Comparison of ENCODE assay signal across 8 cellular contexts in the genomic region with DNA sequence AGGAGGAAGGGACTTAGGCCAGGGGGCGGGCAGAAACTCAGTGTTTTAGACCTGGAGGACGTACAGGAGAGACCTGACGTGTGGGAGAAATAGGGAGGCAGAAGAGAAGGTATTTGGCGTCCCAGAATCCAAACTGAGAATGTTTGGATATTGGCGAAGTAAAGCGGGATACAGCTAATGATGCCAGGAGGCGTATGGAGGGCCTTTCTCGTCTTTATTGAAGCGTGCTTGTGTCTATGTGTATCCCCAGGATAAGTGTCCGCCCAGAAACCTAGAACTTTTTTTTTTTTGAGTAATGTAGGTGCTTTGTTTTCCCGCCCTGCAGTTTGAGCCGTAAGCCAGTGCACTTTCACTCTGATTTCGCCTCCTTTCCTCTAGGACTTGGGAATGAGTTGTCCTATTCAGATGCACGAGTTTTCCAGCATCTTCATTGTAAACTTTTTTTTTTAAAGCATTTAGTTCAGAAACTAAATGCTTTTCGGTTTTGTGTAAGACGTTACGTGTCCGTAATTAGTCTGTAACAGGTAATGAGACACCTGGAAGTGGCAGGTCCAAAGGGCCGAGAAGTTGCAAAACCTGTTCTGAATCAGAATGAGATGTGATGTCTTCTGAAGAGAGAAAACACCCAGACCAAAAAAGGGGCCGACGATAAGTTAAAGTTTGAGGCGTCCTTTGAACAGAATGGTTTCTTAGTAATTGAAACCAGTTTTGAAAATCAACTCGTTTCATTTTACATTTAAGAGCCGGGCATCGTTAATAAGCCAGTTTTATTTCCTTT. TPM values are rescaled to one million over a fixed set of nuclear protein-coding genes. Genes with fewer than 3 reads are reported as not detected.
A peak's percentile ranks its signal among the peaks of the same experiment; 100 is the strongest.
DNase-seq lines count a peak whose midpoint lies in the region; ATAC-seq and TF ChIP-seq lines count a peak whose summit lies in the region.

No MANE protein-coding gene starts in this region.

- no peak for TF ChIP-seq CTCF in left lung (IDR thresholded peaks at IDR 0.05)
- TF ChIP-seq CTCF in thoracic aorta (IDR thresholded peaks at IDR 0.05), result no peak

- ATAC-seq in GM18868 (IDR thresholded peaks at IDR 0.05; ENCODE audit: unreplicated experiment) (peak; percentile 17), HG03060 (IDR thresholded peaks at IDR 0.05; ENCODE audit: low read depth, unreplicated experiment) (peak; percentile 7), left lung (peak; percentile 25), thoracic aorta (ENCODE audit: insufficient number of reproducible peaks, low FRiP score, low read depth) (peak; percentile 3)

- peak overlapping the region; percentile 95 for H3K27ac ChIP-seq in caudate nucleus (ENCODE audit: low read depth, low read length)
- peak overlapping the region; percentile 96 to 97 for H3K27ac ChIP-seq in left lung
- H3K27ac ChIP-seq in thoracic aorta, result peak overlapping the region; percentile 98

- H3K36me3 ChIP-seq in left lung, result no peaks in the 10 kb centered on the region
- H3K36me3 ChIP-seq in thoracic aorta, result no peaks in the 10 kb centered on the region

- H3K4me3 ChIP-seq in left lung (peak overlapping the region; percentile 93 to 94), thoracic aorta (peak overlapping the region; percentile 96)

- peak; percentile 6 for DNase-seq in CD1c-positive myeloid dendritic cell (ENCODE audit: extremely low spot score)
- DNase-seq in NCI-H748 (lab: John Stamatoyannopoulos, UW; ENCODE audit: unreplicated experiment), result peak; percentile 79
- peak in 2 of 61 donors; percentile 33 to 52 for DNase-seq in caudate nucleus (lab: John Stamatoyannopoulos, UW)
- no peak for DNase-seq in left lung
- DNase-seq in thoracic aorta (ENCODE audit: low spot score), result no peak
- DNase-seq in DMS114 treated with DMSO at 0.1 percent for 48 hours (lab: John Stamatoyannopoulos, UW; ENCODE audit: unreplicated experiment), result no peak

- H3K4me1 ChIP-seq in left lung (peaks cover 17 to 38% of the 10 kb centered on the region in 2 donors), thoracic aorta (ENCODE audit: control insufficient read depth in 1 of 2, low read depth in 2 of 2) (peaks cover 18 to 44% of the 10 kb centered on the region in 2 donors)

- intact Hi-C loops in left lung (cut with DNase I), result no loop called here

- H3K27me3 ChIP-seq in left lung (no peaks in the 10 kb centered on the region), thoracic aorta (replicated peaks; ENCODE audit: insufficient read depth) (no peaks in the 10 kb centered on the region)

- no peaks in the 10 kb centered on the region for H3K9me3 ChIP-seq in left lung
- no peaks in the 10 kb centered on the region for H3K9me3 ChIP-seq in thoracic aorta

RNA-seq across cellular contexts. Expression of a gene that starts 0.7 kb away (rescaled TPM):
- 10 to 100 TPM; 15.1 to 15.7 TPM for total RNA-seq in left lung
- 10 to 100 TPM; 10.2 to 18.6 TPM for total RNA-seq in thoracic aorta

RNA-seq across cellular contexts. Expression of a gene that starts 8.6 kb away (rescaled TPM):
- total RNA-seq in left lung (10 to 100 TPM in 1 of 2 donors, 1 to 10 TPM in 1; 8.1 to 11.6 TPM), thoracic aorta (10 to 100 TPM; 12.7 to 19.8 TPM)

Comparison
In these comparisons a context has a peak if more than half of its experiments do, and no peak if none do; other contexts are left out.
1. DNase-seq: peak in CD1c-positive myeloid dendritic cell (single experiment) and NCI-H748 (single experiment); none in left lung (0 of 2), thoracic aorta (single experiment) and DMS114 treated with DMSO at 0.1 percent for 48 hours (single experiment).
2. Peak in every context shown above with its lines, with median percentiles within 50 percentile points of each other: ATAC-seq and H3K27ac ChIP-seq.